Comparison of ENCODE assay signal across 8 cellular contexts in the genomic region with DNA sequence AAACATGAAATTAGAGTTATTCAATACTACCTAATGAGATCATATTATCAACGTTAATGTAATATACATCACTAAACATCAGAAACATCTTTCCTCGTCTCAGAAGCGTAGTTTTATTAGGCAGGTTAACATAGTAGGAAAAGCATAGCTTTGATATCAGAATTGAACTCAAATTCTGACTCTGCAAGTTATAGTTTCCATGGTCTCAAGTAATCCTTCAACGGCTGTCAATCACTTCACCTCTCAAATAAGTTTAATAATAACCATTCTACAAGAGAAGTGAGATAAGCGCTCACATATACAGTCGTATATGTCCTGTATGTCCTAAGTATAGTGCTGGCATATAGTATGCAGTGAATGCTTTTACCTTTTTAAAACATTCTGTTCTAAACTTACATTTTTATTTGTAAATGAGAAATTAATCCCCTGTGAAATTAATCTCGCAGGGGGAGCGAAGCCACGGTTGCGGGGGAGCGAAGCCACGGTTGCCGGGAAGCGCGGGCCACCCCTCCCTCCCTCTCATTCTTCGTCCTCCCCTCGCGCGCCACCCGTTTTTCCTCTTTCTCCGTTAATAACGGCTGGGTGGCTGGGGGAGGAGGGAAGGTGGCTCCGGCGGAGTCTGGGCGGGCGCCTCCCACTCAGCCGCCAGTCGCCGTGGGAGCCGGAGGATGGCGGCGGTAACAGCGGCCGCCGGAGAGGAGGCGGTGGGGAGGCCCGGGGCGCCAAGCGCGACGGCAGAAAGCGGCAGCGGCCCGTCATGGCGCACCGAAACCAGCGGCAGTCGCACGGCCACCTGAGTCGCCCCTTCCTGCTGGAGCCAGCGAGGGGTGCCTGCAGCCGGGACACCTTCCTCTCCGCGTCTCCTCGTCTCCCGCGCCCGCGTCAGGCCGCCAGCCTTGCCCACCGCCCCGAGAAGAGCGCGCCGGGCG.
DNase-seq lines count a peak whose midpoint lies in the region; ATAC-seq and TF ChIP-seq lines count a peak whose summit lies in the region.
"Not testable (repeated sequence)": the region's sequence is repeated elsewhere in the genome, so short reads cannot be mapped to it uniquely, and the experiment has no call there.

No MANE protein-coding gene starts in this region.

- peaks cover 37% of the 10 kb centered on the region for H3K27me3 Mint-ChIP-seq in activated T-cell treated with anti-CD3 and anti-CD28 coated beads, Interleukin-2, amount 50 U/mL, for 24 hours
- not testable (repeated sequence) for H3K27me3 Mint-ChIP-seq in mesothelial cell of epicardium (ENCODE audit: low read depth)

- H3K9ac ChIP-seq in OCI-LY1 (ENCODE audit: low read length) = not testable (repeated sequence)

- not testable (repeated sequence) for H3K4me1 Mint-ChIP-seq in activated T-cell treated with anti-CD3 and anti-CD28 coated beads, Interleukin-2, amount 50 U/mL, for 24 hours (ENCODE audit: low read depth)
- H3K4me1 Mint-ChIP-seq in mesothelial cell of epicardium = peaks cover 17% of the 10 kb centered on the region

- peak overlapping the region; percentile 39 for H3K4me3 ChIP-seq in OCI-LY1 (ENCODE audit: low read depth, low read length, poor library complexity, severe bottlenecking)

- not testable (repeated sequence) for H3K36me3 Mint-ChIP-seq in activated T-cell treated with anti-CD3 and anti-CD28 coated beads, Interleukin-2, amount 50 U/mL, for 24 hours (ENCODE audit: low read depth); mesothelial cell of epicardium

- not testable (repeated sequence) for H3K27me3 ChIP-seq in OCI-LY1 (ENCODE audit: insufficient read depth, low read length)

- not testable (repeated sequence) for H3F3A ChIP-seq in OCI-LY1 (ENCODE audit: insufficient read depth, low read length)

- H3K36me3 ChIP-seq in OCI-LY1 (ENCODE audit: insufficient read depth, low read length) = not testable (repeated sequence)

- not testable (repeated sequence) for H3K9me2 ChIP-seq in OCI-LY1 (ENCODE audit: low read depth, low read length)

- not testable (repeated sequence) for H3K9me3 ChIP-seq in OCI-LY1 (ENCODE audit: low read length)

- not testable (repeated sequence) for H3K27ac ChIP-seq in OCI-LY1 (ENCODE audit: low read depth, low read length, poor library complexity, severe bottlenecking)

- not testable (repeated sequence) for H3K4me1 ChIP-seq in OCI-LY1 (ENCODE audit: insufficient read depth, low read length, severe bottlenecking)

- TF ChIP-seq CTCF in OCI-LY1 (IDR thresholded peaks at IDR 0.05; ENCODE audit: low read length); mesothelial cell of epicardium (IDR thresholded peaks at IDR 0.05; ENCODE audit: unreplicated experiment): not testable (repeated sequence)

- peak; percentile 54 for DNase-seq in DMS53 treated with DMSO at 0.1 percent for 48 hours (lab: John Stamatoyannopoulos, UW; ENCODE audit: unreplicated experiment)
- DNase-seq in HT-29 (ENCODE audit: low spot score) = peak; percentile 66
- peak; percentile 60 for DNase-seq in activated T-cell treated with anti-CD3 and anti-CD28 coated beads, Interleukin-2, amount 50 U/mL, for 24 hours
- peak; percentile 24 to 61 for DNase-seq in mesothelial cell of epicardium (ENCODE audit: low spot score in 2 of 2, unreplicated experiment in 2 of 2)
- DNase-seq in stimulated activated CD8-positive, alpha-beta memory T cell treated with anti-CD3 and anti-CD28 coated beads, Interleukin-4, amount 100 ng/mL, for 24 hours (ENCODE audit: low read depth) = peak; percentile 10

- not testable (repeated sequence) for H3K27ac Mint-ChIP-seq in activated T-cell treated with anti-CD3 and anti-CD28 coated beads, Interleukin-2, amount 50 U/mL, for 24 hours
- peak overlapping the region; percentile 83 for H3K27ac Mint-ChIP-seq in mesothelial cell of epicardium

- H3K9me3 Mint-ChIP-seq in activated T-cell treated with anti-CD3 and anti-CD28 coated beads, Interleukin-2, amount 50 U/mL, for 24 hours; mesothelial cell of epicardium: not testable (repeated sequence)

- not testable (repeated sequence) for H2AFZ ChIP-seq in OCI-LY1 (ENCODE audit: low read length)

- not testable (repeated sequence) for H3K4me2 ChIP-seq in OCI-LY1 (ENCODE audit: low read length)

- not testable (repeated sequence) for H4K20me1 ChIP-seq in OCI-LY1 (ENCODE audit: insufficient read depth, low read length)

- H3K4me3 Mint-ChIP-seq in activated T-cell treated with anti-CD3 and anti-CD28 coated beads, Interleukin-2, amount 50 U/mL, for 24 hours = peak overlapping the region; percentile 71
- peak overlapping the region; percentile 77 for H3K4me3 Mint-ChIP-seq in mesothelial cell of epicardium

- not testable (repeated sequence) for H3K79me2 ChIP-seq in OCI-LY1 (ENCODE audit: insufficient read depth, low read length)

- ATAC-seq in GM21576 (IDR thresholded peaks at IDR 0.05; ENCODE audit: unreplicated experiment) (peak; percentile 61), esophagus mucosa (peak; percentile 70)

Comparison
In these comparisons a context has a peak if more than half of its experiments do, and no peak if none do; other contexts are left out.
1. DNase-seq: peak in every context shown above with its lines; median percentile 66 in HT-29; 60 in activated T-cell treated with anti-CD3 and anti-CD28 coated beads, Interleukin-2, amount 50 U/mL, for 24 hours; 54 in DMS53 treated with DMSO at 0.1 percent for 48 hours; 42 in mesothelial cell of epicardium; 10 in stimulated activated CD8-positive, alpha-beta memory T cell treated with anti-CD3 and anti-CD28 coated beads, Interleukin-4, amount 100 ng/mL, for 24 hours.